8 cellular contexts compared by ENCODE assay signal in genomic region chr2:219245148-219245898, GRCh38. TPM values are rescaled to one million over a fixed set of nuclear protein-coding genes. Genes with fewer than 3 reads are reported as not detected.
DNase-seq lines count a peak whose midpoint lies in the region; ATAC-seq and TF ChIP-seq lines count a peak whose summit lies in the region.

GLB1L (minus strand) TSS chr2:219245444; CDS start chr2:219243573, 1,871 bp downstream.
A gene with protein sequence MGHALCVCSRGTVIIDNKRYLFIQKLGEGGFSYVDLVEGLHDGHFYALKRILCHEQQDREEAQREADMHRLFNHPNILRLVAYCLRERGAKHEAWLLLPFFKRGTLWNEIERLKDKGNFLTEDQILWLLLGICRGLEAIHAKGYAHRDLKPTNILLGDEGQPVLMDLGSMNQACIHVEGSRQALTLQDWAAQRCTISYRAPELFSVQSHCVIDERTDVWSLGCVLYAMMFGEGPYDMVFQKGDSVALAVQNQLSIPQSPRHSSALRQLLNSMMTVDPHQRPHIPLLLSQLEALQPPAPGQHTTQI (plus strand): TSS chr2:219245479. CDS start chr2:219246000, 521 bp downstream.

- no peaks in the 10 kb centered on the region for H3K9me3 Mint-ChIP-seq in activated naive CD4-positive, alpha-beta T cell treated with anti-CD3 and anti-CD28 coated beads for 36 hours

- TF ChIP-seq POLR2A in gastroesophageal sphincter (IDR thresholded peaks at IDR 0.05), result peak; percentile 79 to 82

- 0% methylated on average over 8 of the region's 46 CpGs; no CpG with 5 or more reads in 1 of the 2 donors for WGBS in gastroesophageal sphincter (ENCODE audit: low coverage in 1 of 2), 2 donors

- peak within 1 kb of the TSS; percentile 66 to 90 for H3K4me3 ChIP-seq in gastroesophageal sphincter

- H3K4me1 Mint-ChIP-seq in activated naive CD4-positive, alpha-beta T cell treated with anti-CD3 and anti-CD28 coated beads for 36 hours (ENCODE audit: low read depth), result peaks cover 57% of the 10 kb centered on the region

- CTCF ChIA-PET in activated naive CD4-positive, alpha-beta T cell treated with anti-CD3 and anti-CD28 coated beads for 36 hours (lab: Charles Lee), result interaction anchor here (0.7 to 2.7 kb wide), 9 partner anchors 10 to 73 kb away, joined by 3 to 17 read pairs (median 8); partner anchors contain the start of genes ANKZF1, ATG9A, CNPPD1 and TUBA4A

- TF ChIP-seq CTCF in gastroesophageal sphincter (IDR thresholded peaks at IDR 0.05) (peak in 1 of 4 experiments; percentile 7), subcutaneous adipose tissue (IDR thresholded peaks at IDR 0.05; ENCODE audit: low read depth) (no peak)

- H3K4me3 Mint-ChIP-seq in activated naive CD4-positive, alpha-beta T cell treated with anti-CD3 and anti-CD28 coated beads for 36 hours, result peak within 1 kb of the TSS; percentile 98

- H3K27ac ChIP-seq in gastroesophageal sphincter, result peak within 1 kb of the TSS; percentile 89 to 96 (median 93)

- peaks cover 0 to 32% of the 10 kb centered on the region in 2 donors for H3K36me3 ChIP-seq in gastroesophageal sphincter

- no peaks in the 10 kb centered on the region for H3K9me3 ChIP-seq in gastroesophageal sphincter

- in situ Hi-C loops in G401 (cut with HindIII; ENCODE audit: low sequenced_read_pairs), result no loop called here

- H3K27me3 Mint-ChIP-seq in activated naive CD4-positive, alpha-beta T cell treated with anti-CD3 and anti-CD28 coated beads for 36 hours (ENCODE audit: low read depth), result no peaks in the 10 kb centered on the region

- ATAC-seq in gastroesophageal sphincter, result peak; percentile 93

- DNase-seq in G401 (ENCODE audit: low spot score) (peak; percentile 92), GOT3 (lab: John Stamatoyannopoulos, UW) (peak; percentile 74), Kasumi-1 (lab: John Stamatoyannopoulos, UW) (peak; percentile 27 to 39), SHP77 treated with DMSO at 0.1 percent for 48 hours (lab: John Stamatoyannopoulos, UW) (peak; percentile 80), non-pigmented ciliary epithelial cell (ENCODE audit: low read depth) (peak; percentile 65)
- DNase-seq in activated naive CD4-positive, alpha-beta T cell treated with anti-CD3 and anti-CD28 coated beads for 36 hours, result peak; percentile 92

- no peak for TF ChIP-seq EP300 in gastroesophageal sphincter (IDR thresholded peaks at IDR 0.05)

- H3K4me1 ChIP-seq in gastroesophageal sphincter, result peaks cover 3 to 55% (median 22%) of the 10 kb centered on the region in 3 donors

- H3K27ac Mint-ChIP-seq in activated naive CD4-positive, alpha-beta T cell treated with anti-CD3 and anti-CD28 coated beads for 36 hours, result peak within 1 kb of the TSS; percentile 99

- no peaks in the 10 kb centered on the region for H3K27me3 ChIP-seq in gastroesophageal sphincter

- H3K36me3 Mint-ChIP-seq in activated naive CD4-positive, alpha-beta T cell treated with anti-CD3 and anti-CD28 coated beads for 36 hours (ENCODE audit: low read depth), result peaks cover 24% of the 10 kb centered on the region

- intact Hi-C loops in activated naive CD4-positive, alpha-beta T cell treated with anti-CD3 and anti-CD28 coated beads for 36 hours (cut with micrococcal nuclease), result loop anchor here (1.0 to 5.0 kb wide), 6 partner anchors 8 to 573 kb away; partner anchors contain the start of genes ANKZF1, ATG9A, CHPF and DNAJB2

RNA-seq across cellular contexts. Expression of gene GLB1L, which starts in this region (rescaled TPM):
- 6.4 and 6.5 TPM in 2 replicates for total RNA-seq in G401 (2014; rRNA removed; shearing (Covaris generic))
- 1 to 10 TPM; 2.1 TPM for total RNA-seq in activated naive CD4-positive, alpha-beta T cell treated with anti-CD3 and anti-CD28 coated beads for 36 hours
- total RNA-seq in gastroesophageal sphincter, result 1 to 10 TPM; 5.9 to 9.7 (median 6.6) TPM
- 10 to 100 TPM in 3 of 4 donors, 1 to 10 TPM in 1; 2.9 to 12.2 (median 11.0) TPM for total RNA-seq in subcutaneous adipose tissue

RNA-seq across cellular contexts. Expression of the second gene that starts in this region (rescaled TPM):
- 26.4 and 38.1 TPM in 2 replicates for total RNA-seq in G401 (2014; rRNA removed; shearing (Covaris generic))
- 10 to 100 TPM; 33.7 to 35.5 TPM for total RNA-seq in activated naive CD4-positive, alpha-beta T cell treated with anti-CD3 and anti-CD28 coated beads for 36 hours
- total RNA-seq in gastroesophageal sphincter (10 to 100 TPM; 10.2 to 14.0 (median 11.6) TPM), subcutaneous adipose tissue (10 to 100 TPM; 13.7 to 22.2 (median 15.4) TPM)

Comparison
In these comparisons a context has a peak if more than half of its experiments do, and no peak if none do; other contexts are left out.
1. Peak in every context shown above with its lines: DNase-seq, ATAC-seq, H3K4me3 ChIP-seq and H3K27ac ChIP-seq.
2. DNase-seq: peak in every context shown above with its lines; median percentile 92 in G401; 92 in activated naive CD4-positive, alpha-beta T cell treated with anti-CD3 and anti-CD28 coated beads for 36 hours; 80 in SHP77 treated with DMSO at 0.1 percent for 48 hours; 74 in GOT3; 65 in non-pigmented ciliary epithelial cell; 33 in Kasumi-1.